Comparison of ENCODE assay signal across 21 cellular contexts in genomic region chr12:68106660-68107059, GRCh38. TPM values are rescaled to one million over a fixed set of nuclear protein-coding genes. Genes with fewer than 3 reads are reported as not detected.
"Had no signal": no experiment of that assay in that cellular context is flagged by ENCODE, and none has a peak within 500 bp of the region (broad histone marks: within the 10 kb centered on the region; RNA-seq: fewer than 3 reads in every experiment).

No MANE protein-coding gene starts in this region.

- H3K9me3 ChIP-seq: SJSA1 had no signal

- DNase-seq: NCI-H1048, NCI-H1105, NCI-H1417, NCI-H1436 treated with DMSO at 0.1 percent for 48 hours, NCI-H1694, NCI-H187 treated with DMSO at 0.1 percent for 48 hours, NCI-H2029 treated with DMSO at 0.1 percent for 48 hours, NCI-H2227 treated with DMSO at 0.1 percent for 48 hours, NCI-H446, NCI-H510A, NCI-H524 treated with DMSO at 0.1 percent for 48 hours, NCI-H69, NCI-H774, Right ventricle myocardium superior, RPMI8226, SIG-M5 had no signal

- H3K4me1 ChIP-seq: SJSA1 had no signal

- H3K36me3 ChIP-seq: SJSA1 had no signal

- H3K27me3 ChIP-seq: SJSA1 had no signal

- H3K4me3 ChIP-seq: SJSA1, SK-N-MC had no signal

- H3K27ac ChIP-seq: SJSA1, SK-N-MC had no signal

RNA-seq across cellular contexts. Expression of gene IFNG, which starts 52.9 kb away (rescaled TPM):
- total RNA-seq: HT-29, LHCN-M2, MCF 10A, Right ventricle myocardium superior, SJSA1 had no signal
